In the genomic region with DNA sequence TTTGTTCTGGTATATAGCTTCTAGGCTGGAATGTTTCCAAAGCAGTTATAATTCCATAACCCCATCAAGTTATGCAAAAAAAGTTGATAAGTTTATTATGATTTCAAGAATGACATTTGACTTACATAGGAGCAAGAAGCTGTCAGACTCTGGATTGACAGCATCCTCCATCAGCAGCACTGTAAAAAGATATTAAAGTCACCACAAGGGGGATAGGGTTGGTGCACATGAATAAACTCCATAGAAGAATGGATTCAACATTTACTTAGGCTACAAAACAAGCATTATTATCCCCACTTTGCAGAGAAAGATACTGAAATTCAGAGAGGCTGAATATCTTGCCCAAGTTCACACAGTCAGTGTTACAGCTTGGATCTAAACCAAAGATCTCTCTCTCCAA, we compare ENCODE assay signal across 10 cellular contexts.
DNase-seq lines count a peak whose midpoint lies in the region; ATAC-seq and TF ChIP-seq lines count a peak whose summit lies in the region.
"Had no signal": no experiment of that assay in that cellular context is flagged by ENCODE, and none has a peak within 500 bp of the region (broad histone marks: within the 10 kb centered on the region; RNA-seq: fewer than 3 reads in every experiment).

No MANE protein-coding gene starts in this region.

- no peak overlapping the region for H4K8ac ChIP-seq in mesendoderm (ENCODE audit: low read depth, low read length)

- H3K9me3 ChIP-seq in DND-41 (ENCODE audit: insufficient read depth, low read length, severe bottlenecking), result no peaks in the 10 kb centered on the region

- H3K27ac ChIP-seq in DND-41 (ENCODE audit: low read length) (no peak overlapping the region), mesendoderm (ENCODE audit: low read depth, low read length) (no peak overlapping the region)
- H3K27ac ChIP-seq: HL-60 had no signal

- DNase-seq in DND-41, result no peak
- DNase-seq in KBM-7, result peak; percentile 10
- DNase-seq in astrocyte of the spinal cord (ENCODE audit: low read depth, low spot score), result no peak
- peak; percentile 29 for DNase-seq in mesendoderm
- no peak for DNase-seq in activated CD4-positive, alpha-beta T cell treated with anti-CD3 and anti-CD28 coated beads, Interleukin-2, amount 50 U/mL, for 48 hours
- DNase-seq in NCI-H2227 treated with DMSO at 0.1 percent for 48 hours (lab: John Stamatoyannopoulos, UW), result no peak
- DNase-seq: left colon had no signal

- no peak overlapping the region for H2AFZ ChIP-seq in DND-41 (ENCODE audit: low read depth, low read length)

- H2BK120ac ChIP-seq in mesendoderm (ENCODE audit: low read depth, low read length), result no peak overlapping the region

- H3K27me3 ChIP-seq in DND-41 (ENCODE audit: insufficient read depth, low read length, poor library complexity) (no peaks in the 10 kb centered on the region), mesendoderm (ENCODE audit: insufficient read depth, low read length, poor library complexity) (no peaks in the 10 kb centered on the region)

- H3K9ac ChIP-seq in DND-41 (ENCODE audit: low read depth, low read length), result no peak overlapping the region
- no peak overlapping the region for H3K9ac ChIP-seq in mesendoderm (ENCODE audit: low read length)

- in situ Hi-C loops in KBM-7 (cut with MboI; ENCODE audit: low pct_unique_long_range_greater_than_20kb, low sequenced_read_pairs) (no loop called here), astrocyte of the spinal cord (cut with HindIII; ENCODE audit: low sequenced_read_pairs) (no loop called here)

- TF ChIP-seq CTCF in DND-41 (IDR thresholded peaks at IDR 0.05; ENCODE audit: borderline replicate concordance, extremely low read depth, low read length, poor library complexity, severe bottlenecking) (peak; percentile 62), astrocyte of the spinal cord (IDR thresholded peaks at IDR 0.05; ENCODE audit: low read depth, low read length) (peak; percentile 32)

- H4K20me1 ChIP-seq in DND-41 (ENCODE audit: insufficient read depth, low read length), result no peaks in the 10 kb centered on the region

- H2BK5ac ChIP-seq in mesendoderm (ENCODE audit: low read length), result no peak overlapping the region

- H3K23ac ChIP-seq in mesendoderm (ENCODE audit: low read length), result no peak overlapping the region

- no peak overlapping the region for H2AK5ac ChIP-seq in mesendoderm (ENCODE audit: low read length)

- H3K4me1 ChIP-seq in DND-41 (ENCODE audit: insufficient read depth, low read length), result peaks cover 19% of the 10 kb centered on the region
- H3K4me1 ChIP-seq in mesendoderm (ENCODE audit: control insufficient read depth, low read depth, low read length), result no peaks in the 10 kb centered on the region

- H3K79me1 ChIP-seq in mesendoderm (ENCODE audit: low read length), result no peaks in the 10 kb centered on the region

- no peak overlapping the region for H3K4ac ChIP-seq in mesendoderm (ENCODE audit: low read depth, low read length)

- no peaks in the 10 kb centered on the region for H3K36me3 ChIP-seq in DND-41 (ENCODE audit: insufficient read depth, low read length)
- H3K36me3 ChIP-seq in mesendoderm (ENCODE audit: control insufficient read depth, insufficient read depth, low read length), result no peaks in the 10 kb centered on the region

- H4K5ac ChIP-seq in mesendoderm (ENCODE audit: low read length), result no peak overlapping the region

- ATAC-seq in DND-41 (ENCODE audit: insufficient read depth, low read depth) (peak; percentile 70), HG02973 (IDR thresholded peaks at IDR 0.05; ENCODE audit: unreplicated experiment) (no peak), GM21526 (IDR thresholded peaks at IDR 0.05; ENCODE audit: low FRiP score, unreplicated experiment) (no peak)
- ATAC-seq: left colon had no signal

- no peak overlapping the region for H3K4me2 ChIP-seq in DND-41 (ENCODE audit: insufficient read depth, low read length)
- H3K4me2 ChIP-seq in mesendoderm (ENCODE audit: low read length), result no peak overlapping the region

- H3K18ac ChIP-seq in mesendoderm (ENCODE audit: low read length), result no peak overlapping the region

- no peak overlapping the region for H3K56ac ChIP-seq in mesendoderm (ENCODE audit: low read length)

- H3K79me2 ChIP-seq in DND-41 (ENCODE audit: insufficient read depth, low read length) (no peaks in the 10 kb centered on the region), mesendoderm (ENCODE audit: control insufficient read depth, insufficient read depth, low read length) (no peaks in the 10 kb centered on the region)

- no peak overlapping the region for H3K4me3 ChIP-seq in DND-41 (ENCODE audit: low read depth in 1 of 2, low read length in 2 of 2)
- no peak overlapping the region for H3K4me3 ChIP-seq in astrocyte of the spinal cord (ENCODE audit: low read depth, low read length)
- H3K4me3 ChIP-seq in mesendoderm (ENCODE audit: low read length), result no peak overlapping the region

- H2BK15ac ChIP-seq in mesendoderm (replicated peaks; ENCODE audit: low read depth), result no peak overlapping the region

Comparison
In these comparisons a context has a peak if more than half of its experiments do, and no peak if none do; other contexts are left out.
1. DNase-seq: peak in KBM-7 (single experiment) and mesendoderm (single experiment); none in DND-41 (single experiment), astrocyte of the spinal cord (single experiment), activated CD4-positive, alpha-beta T cell treated with anti-CD3 and anti-CD28 coated beads, Interleukin-2, amount 50 U/mL, for 48 hours (0 of 2) and NCI-H2227 treated with DMSO at 0.1 percent for 48 hours (single experiment).